8 cellular contexts compared by ENCODE assay signal in the genomic region with DNA sequence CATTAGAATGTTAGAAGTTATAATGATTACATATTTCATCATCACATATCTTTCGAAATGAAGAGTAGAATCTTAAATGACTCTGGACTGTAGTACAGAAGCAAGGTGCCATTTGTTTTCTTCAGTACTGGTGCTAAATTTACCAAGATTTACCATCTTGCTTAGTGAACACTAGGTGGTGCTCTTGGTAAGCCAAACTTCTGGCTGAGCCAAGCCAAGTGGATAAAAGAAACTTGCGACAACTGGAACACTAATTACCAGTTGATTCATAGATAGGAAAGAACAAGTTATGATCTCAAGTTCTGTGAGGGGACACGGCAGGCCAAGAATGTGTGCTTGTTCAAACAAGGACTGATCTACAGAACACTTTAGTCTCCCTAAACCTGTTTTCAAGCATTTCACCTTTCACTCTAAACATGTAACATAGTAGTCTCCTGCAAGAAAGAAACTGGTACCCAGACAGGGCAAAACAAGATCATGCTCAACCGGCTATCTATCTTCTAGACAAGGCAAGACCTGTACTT. TPM values are rescaled to one million over a fixed set of nuclear protein-coding genes. Genes with fewer than 3 reads are reported as not detected.
DNase-seq lines count a peak whose midpoint lies in the region; ATAC-seq and TF ChIP-seq lines count a peak whose summit lies in the region.

No MANE protein-coding gene starts in this region.

- peak; percentile 58 for DNase-seq in DMS153 (lab: John Stamatoyannopoulos, UW)
- peak; percentile 41 for DNase-seq in NCI-H2196 treated with DMSO at 0.1 percent for 48 hours (lab: John Stamatoyannopoulos, UW; ENCODE audit: unreplicated experiment)
- peak; percentile 31 for DNase-seq in WERI-Rb-1
- peak; percentile 79 for DNase-seq in fibroblast of gingiva (ENCODE audit: low read depth)
- no peak for DNase-seq in natural killer cell treated with Interleukin-12 subunit alpha and Interleukin-12 subunit beta and Interleukin-15 and Interleukin-18, amount 100 ng/mL, for 72 hours (ENCODE audit: low spot score)
- DNase-seq in islet precursor cell = no peak

- TF ChIP-seq CTCF in WERI-Rb-1 (IDR thresholded peaks at IDR 0.05; ENCODE audit: low read depth, low read length) = peak; percentile 65

- H3K27ac ChIP-seq in WERI-Rb-1 = no peak overlapping the region

- ATAC-seq in GM19324 (IDR thresholded peaks at IDR 0.05; ENCODE audit: low FRiP score, unreplicated experiment) = peak; percentile 72
- ATAC-seq in HG03280 (IDR thresholded peaks at IDR 0.05; ENCODE audit: unreplicated experiment) = peak; percentile 78
- ATAC-seq in natural killer cell treated with Interleukin-12 subunit alpha and Interleukin-12 subunit beta and Interleukin-15 and Interleukin-18, amount 100 ng/mL, for 72 hours = peak; percentile 78 to 79

- no peak overlapping the region for H3K27ac Mint-ChIP-seq in natural killer cell treated with Interleukin-12 subunit alpha and Interleukin-12 subunit beta and Interleukin-15 and Interleukin-18, amount 100 ng/mL, for 72 hours

- peaks cover 10% of the 10 kb centered on the region for H3K36me3 Mint-ChIP-seq in natural killer cell treated with Interleukin-12 subunit alpha and Interleukin-12 subunit beta and Interleukin-15 and Interleukin-18, amount 100 ng/mL, for 72 hours

- H3K9me3 Mint-ChIP-seq in natural killer cell treated with Interleukin-12 subunit alpha and Interleukin-12 subunit beta and Interleukin-15 and Interleukin-18, amount 100 ng/mL, for 72 hours = no peaks in the 10 kb centered on the region

- H3K27me3 ChIP-seq in WERI-Rb-1 (ENCODE audit: insufficient read depth, low read depth, severe bottlenecking) = no peaks in the 10 kb centered on the region

- no peak overlapping the region for H3K4me3 Mint-ChIP-seq in natural killer cell treated with Interleukin-12 subunit alpha and Interleukin-12 subunit beta and Interleukin-15 and Interleukin-18, amount 100 ng/mL, for 72 hours

- H3K4me3 ChIP-seq in WERI-Rb-1 (ENCODE audit: low read depth, low read length) = no peak overlapping the region

- H3K9me3 ChIP-seq in WERI-Rb-1 (ENCODE audit: severe bottlenecking) = no peaks in the 10 kb centered on the region

- H3K27me3 Mint-ChIP-seq in natural killer cell treated with Interleukin-12 subunit alpha and Interleukin-12 subunit beta and Interleukin-15 and Interleukin-18, amount 100 ng/mL, for 72 hours = no peaks in the 10 kb centered on the region

- H3K36me3 ChIP-seq in WERI-Rb-1 = peaks cover 3% of the 10 kb centered on the region

- peaks cover 13 to 15% of the 10 kb centered on the region in 2 donors for H3K4me1 Mint-ChIP-seq in natural killer cell treated with Interleukin-12 subunit alpha and Interleukin-12 subunit beta and Interleukin-15 and Interleukin-18, amount 100 ng/mL, for 72 hours (ENCODE audit: low read depth in 2 of 2)

RNA-seq across cellular contexts. Expression of gene SPRTN, which starts 19.8 kb away (rescaled TPM):
- 10 to 100 TPM; 16.0 to 23.1 TPM for total RNA-seq in natural killer cell treated with Interleukin-12 subunit alpha and Interleukin-12 subunit beta and Interleukin-15 and Interleukin-18, amount 100 ng/mL, for 72 hours

RNA-seq across cellular contexts. Expression of gene EXOC8, which starts 20.2 kb away (rescaled TPM):
- 10 to 100 TPM; 20.2 to 25.2 TPM for total RNA-seq in natural killer cell treated with Interleukin-12 subunit alpha and Interleukin-12 subunit beta and Interleukin-15 and Interleukin-18, amount 100 ng/mL, for 72 hours

Comparison
In these comparisons a context has a peak if more than half of its experiments do, and no peak if none do; other contexts are left out.
1. DNase-seq: peak in DMS153 (single experiment), NCI-H2196 treated with DMSO at 0.1 percent for 48 hours (single experiment), WERI-Rb-1 (single experiment) and fibroblast of gingiva (single experiment); none in natural killer cell treated with Interleukin-12 subunit alpha and Interleukin-12 subunit beta and Interleukin-15 and Interleukin-18, amount 100 ng/mL, for 72 hours (single experiment) and islet precursor cell (single experiment).
2. Peak in every context shown above with its lines, with median percentiles within 50 percentile points of each other: ATAC-seq.